17 cellular contexts compared by ENCODE assay signal in the genomic region with DNA sequence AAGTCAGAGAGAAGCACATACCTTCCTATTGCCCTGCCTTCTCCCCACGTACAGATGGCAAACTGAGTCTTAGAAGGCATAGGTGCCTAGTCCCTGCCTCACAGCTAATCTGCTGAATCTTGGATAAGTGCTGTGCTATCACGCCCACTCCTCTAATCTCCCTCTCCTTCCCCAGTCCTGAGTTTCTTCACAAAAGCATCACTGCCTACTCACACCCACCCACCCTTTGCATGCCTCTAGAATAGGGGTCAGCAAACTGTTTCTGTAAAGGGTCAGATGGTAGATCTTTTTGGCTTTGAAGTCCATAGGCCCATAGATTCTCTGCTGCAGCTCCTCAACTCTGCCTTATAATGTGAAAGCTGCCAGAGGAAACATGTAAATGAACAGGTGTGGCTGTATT. TPM values are rescaled to one million over a fixed set of nuclear protein-coding genes. Genes with fewer than 3 reads are reported as not detected.
A peak's percentile ranks its signal among the peaks of the same experiment; 100 is the strongest.
DNase-seq lines count a peak whose midpoint lies in the region; ATAC-seq, FAIRE-seq and TF ChIP-seq lines count a peak whose summit lies in the region.
"Had no signal": no experiment of that assay in that cellular context is flagged by ENCODE, and none has a peak within 500 bp of the region (broad histone marks: within the 10 kb centered on the region; RNA-seq: fewer than 3 reads in every experiment).

No MANE protein-coding gene starts in this region.

- no peaks in the 10 kb centered on the region for H3K27me3 Mint-ChIP-seq in activated naive CD8-positive, alpha-beta T cell
- H3K27me3 Mint-ChIP-seq in activated naive CD8-positive, alpha-beta T cell treated with anti-CD3 and anti-CD28 coated beads, Interleukin-2, amount 50 U/mL, for 24 hours, result no peaks in the 10 kb centered on the region

- no peak overlapping the region for H3K4me3 Mint-ChIP-seq in activated naive CD8-positive, alpha-beta T cell
- H3K4me3 Mint-ChIP-seq in activated naive CD8-positive, alpha-beta T cell treated with anti-CD3 and anti-CD28 coated beads, Interleukin-2, amount 50 U/mL, for 24 hours, result no peak overlapping the region
- H3K4me3 Mint-ChIP-seq in stimulated activated effector memory CD8-positive, alpha-beta T cell treated with anti-CD3 and anti-CD28 coated beads, Interleukin-12 subunit alpha, Interleukin-12 subunit beta, amount 100 ng/mL, for 72 hours, result no peak overlapping the region

- H3K4me1 ChIP-seq in Karpas-422 (ENCODE audit: low read length) (peaks cover 17% of the 10 kb centered on the region), GM12878 (ENCODE audit: control insufficient read depth, insufficient read depth, low read length) (peaks cover 15% of the 10 kb centered on the region)

- H3K9ac ChIP-seq in Karpas-422 (ENCODE audit: low read length) (peak overlapping the region; percentile 42), GM12878 (ENCODE audit: control insufficient read depth, insufficient read depth, low read length) (no peak overlapping the region)

- no peak for TF ChIP-seq RAD21 in GM12878 (IDR thresholded peaks at IDR 0.05; ENCODE audit: insufficient read depth, low read depth, low read length)

- intact Hi-C loops in GM12878 (cut with micrococcal nuclease; ENCODE audit: unreplicated experiment), result loop anchor here (2.0 kb wide), 1 partner anchor 23 kb away; the partner anchor contains the start of gene JADE2

- H3K9me2 ChIP-seq in Karpas-422 (replicated peaks; ENCODE audit: insufficient read depth, low read length), result no peaks in the 10 kb centered on the region

- TF ChIP-seq POLR2A in GM12878 (IDR thresholded peaks at IDR 0.05; ENCODE audit: low read depth, low read length), result no peak

- H3K27ac Mint-ChIP-seq in activated naive CD8-positive, alpha-beta T cell, result peak overlapping the region; percentile 52
- no peak overlapping the region for H3K27ac Mint-ChIP-seq in activated naive CD8-positive, alpha-beta T cell treated with anti-CD3 and anti-CD28 coated beads, Interleukin-2, amount 50 U/mL, for 24 hours
- H3K27ac Mint-ChIP-seq in stimulated activated effector memory CD8-positive, alpha-beta T cell treated with anti-CD3 and anti-CD28 coated beads, Interleukin-12 subunit alpha, Interleukin-12 subunit beta, amount 100 ng/mL, for 72 hours, result peak overlapping the region; percentile 96

- WGBS in GM12878 (ENCODE audit: insufficient coverage, insufficient replicate concordance, low lambda C conversion rate, missing lambda C conversion rate), result 46% methylated on average over 2 of the region's 2 CpGs

- peak overlapping the region; percentile 36; the same call in 1 of the 2 replicates for H3K4me3 ChIP-seq in Karpas-422 (ENCODE audit: low read length)
- H3K4me3 ChIP-seq in GM12878, result no peak overlapping the region
- H3K4me3 ChIP-seq: lower lobe of right lung had no signal

- no peak for DNase-seq in activated naive CD8-positive, alpha-beta T cell treated with anti-CD3 and anti-CD28 coated beads, Interleukin-2, amount 50 U/mL, for 24 hours
- DNase-seq in Karpas-422 (peak; percentile 60), GM12878 (ENCODE audit: low read depth, low spot score) (no peak), AG20443 (ENCODE audit: low spot score) (no peak)
- DNase-seq in stimulated activated effector memory CD8-positive, alpha-beta T cell treated with anti-CD3 and anti-CD28 coated beads, Interleukin-12 subunit alpha, Interleukin-12 subunit beta, amount 100 ng/mL, for 72 hours (ENCODE audit: low spot score in 2 of 2), result no peak
- DNase-seq: activated CD8-positive, alpha-beta memory T cell treated with anti-CD3 and anti-CD28 coated beads, Interleukin-2, amount 50 U/mL, for 48 hours; amygdala; C1 segment of cervical spinal cord; DMS79; KG1; lower lobe of right lung; NCI-H1417; NCI-H345 had no signal

- POLR2A ChIA-PET in GM12878 (lab: Charles Lee), result interaction anchor here (1.8 to 2.3 kb wide), 2 partner anchors 21 to 36 kb away, joined by 7 to 8 read pairs; no protein-coding TSS in a partner anchor

- H3K79me2 ChIP-seq in Karpas-422 (ENCODE audit: low read length) (no peaks in the 10 kb centered on the region), GM12878 (ENCODE audit: control insufficient read depth, insufficient read depth, low read length) (no peaks in the 10 kb centered on the region)

- no TSS peak for BruUV-seq in GM12878 (replicated peaks; lab: Mats Ljungman, UMichigan)

- H3K4me2 ChIP-seq in Karpas-422 (ENCODE audit: low read depth, low read length, poor library complexity, severe bottlenecking) (peak overlapping the region; percentile 65), GM12878 (ENCODE audit: control insufficient read depth, insufficient read depth) (no peak overlapping the region)

- no peaks in the 10 kb centered on the region for H3K9me3 Mint-ChIP-seq in activated naive CD8-positive, alpha-beta T cell (ENCODE audit: low read depth)
- H3K9me3 Mint-ChIP-seq in activated naive CD8-positive, alpha-beta T cell treated with anti-CD3 and anti-CD28 coated beads, Interleukin-2, amount 50 U/mL, for 24 hours, result no peaks in the 10 kb centered on the region
- H3K9me3 Mint-ChIP-seq in stimulated activated effector memory CD8-positive, alpha-beta T cell treated with anti-CD3 and anti-CD28 coated beads, Interleukin-12 subunit alpha, Interleukin-12 subunit beta, amount 100 ng/mL, for 72 hours, result no peaks in the 10 kb centered on the region

- no peak for FAIRE-seq in GM12878 (lab: Jason Lieb, UNC)
- FAIRE-seq: frontal cortex had no signal

- H4K20me1 ChIP-seq in Karpas-422 (ENCODE audit: insufficient read depth, low read depth, low read length), result no peaks in the 10 kb centered on the region
- no peaks in the 10 kb centered on the region for H4K20me1 ChIP-seq in GM12878 (ENCODE audit: control insufficient read depth, insufficient read depth)

- H3K27ac ChIP-seq in Karpas-422 (ENCODE audit: low read length), result peak overlapping the region; percentile 54; the same call in 1 of the 2 replicates
- H3K27ac ChIP-seq in GM12878 (ENCODE audit: control insufficient read depth, insufficient read depth), result no peak overlapping the region

- RAD21 ChIA-PET in GM12878 (lab: Charles Lee; ENCODE audit: unreplicated experiment), result interaction anchor here (1.0 to 1.8 kb wide), 5 partner anchors 9 to 91 kb away, joined by 3 to 11 read pairs (median 3); partner anchors contain the start of genes CDKN2AIPNL and JADE2

- H3K9me3 ChIP-seq in Karpas-422 (ENCODE audit: low read length) (no peaks in the 10 kb centered on the region), GM12878 (replicated peaks; ENCODE audit: control insufficient read depth, insufficient read depth, low read length) (no peaks in the 10 kb centered on the region)
- H3K9me3 ChIP-seq: lower lobe of right lung had no signal

- no peak for TF ChIP-seq CTCF in GM12878 (IDR thresholded peaks at IDR 0.05 in 2 of 3, conservative IDR thresholded peaks at IDR 0.05 in 1 of 3; ENCODE audit: control insufficient read depth in 2 of 3, extremely low read depth in 1 of 3, insufficient read depth in 1 of 3, low read depth in 3 of 3, low read length in 3 of 3)

- no peak for ATAC-seq in activated naive CD8-positive, alpha-beta T cell treated with anti-CD3 and anti-CD28 coated beads, Interleukin-2, amount 50 U/mL, for 24 hours
- ATAC-seq in GM12878 (no peak), HG02981 (IDR thresholded peaks at IDR 0.05; ENCODE audit: unreplicated experiment) (no peak), HG03520 (IDR thresholded peaks at IDR 0.05; ENCODE audit: unreplicated experiment) (no peak)
- ATAC-seq in stimulated activated effector memory CD8-positive, alpha-beta T cell treated with anti-CD3 and anti-CD28 coated beads, Interleukin-12 subunit alpha, Interleukin-12 subunit beta, amount 100 ng/mL, for 72 hours, result no peak
- ATAC-seq: lower lobe of right lung had no signal

- H3K4me1 Mint-ChIP-seq in activated naive CD8-positive, alpha-beta T cell (ENCODE audit: low read depth), result peaks cover 25% of the 10 kb centered on the region
- H3K4me1 Mint-ChIP-seq in activated naive CD8-positive, alpha-beta T cell treated with anti-CD3 and anti-CD28 coated beads, Interleukin-2, amount 50 U/mL, for 24 hours, result peaks cover 31% of the 10 kb centered on the region
- H3K4me1 Mint-ChIP-seq in stimulated activated effector memory CD8-positive, alpha-beta T cell treated with anti-CD3 and anti-CD28 coated beads, Interleukin-12 subunit alpha, Interleukin-12 subunit beta, amount 100 ng/mL, for 72 hours, result peaks cover 30% of the 10 kb centered on the region

- no peak for TF ChIP-seq EP300 in GM12878 (IDR thresholded peaks at IDR 0.05; ENCODE audit: borderline replicate concordance in 1 of 2, control insufficient read depth in 1 of 2, low read depth in 2 of 2, low read length in 2 of 2)

- H3K36me3 Mint-ChIP-seq in activated naive CD8-positive, alpha-beta T cell, result no peaks in the 10 kb centered on the region
- no peaks in the 10 kb centered on the region for H3K36me3 Mint-ChIP-seq in activated naive CD8-positive, alpha-beta T cell treated with anti-CD3 and anti-CD28 coated beads, Interleukin-2, amount 50 U/mL, for 24 hours (ENCODE audit: low read depth)
- peaks cover 6% of the 10 kb centered on the region for H3K36me3 Mint-ChIP-seq in stimulated activated effector memory CD8-positive, alpha-beta T cell treated with anti-CD3 and anti-CD28 coated beads, Interleukin-12 subunit alpha, Interleukin-12 subunit beta, amount 100 ng/mL, for 72 hours

- in situ Hi-C loops in GM12878 (cut with MboI), result no loop called here

- SMC1A ChIA-PET in GM12878 (lab: Charles Lee; ENCODE audit: uncharacterized antibody, unreplicated experiment), result interaction anchor here (1.6 to 2.2 kb wide), 5 partner anchors 8 to 92 kb away, joined by 4 to 9 read pairs (median 5); partner anchors contain the start of gene CDKN2AIPNL

- CTCF ChIA-PET in GM12878 (lab: Yijun Ruan, JAX), result interaction anchor here (0.7 to 2.1 kb wide), 9 partner anchors 9 to 463 kb away, joined by 3 to 5 read pairs (median 3); partner anchors contain the start of gene CDKN2AIPNL

- H2AFZ ChIP-seq in Karpas-422 (ENCODE audit: low read length), result peak overlapping the region; percentile 68; the same call in 1 of the 2 replicates
- H2AFZ ChIP-seq in GM12878 (ENCODE audit: control insufficient read depth, low read depth, low read length), result peak overlapping the region; percentile 51; the same call in 1 of the 2 replicates

- H3K36me3 ChIP-seq in Karpas-422 (ENCODE audit: insufficient read depth, low read length), result no peaks in the 10 kb centered on the region
- no peaks in the 10 kb centered on the region for H3K36me3 ChIP-seq in GM12878 (ENCODE audit: control insufficient read depth in 2 of 2, insufficient read depth in 2 of 2, low read length in 1 of 2)
- H3K36me3 ChIP-seq: lower lobe of right lung had no signal

- H3K27me3 ChIP-seq in Karpas-422 (ENCODE audit: low read length) (no peaks in the 10 kb centered on the region), GM12878 (replicated peaks in 1 of 2; ENCODE audit: control insufficient read depth in 2 of 2, insufficient read depth in 2 of 2, low read length in 1 of 2) (no peaks in the 10 kb centered on the region)

RNA-seq across cellular contexts. Expression of gene JADE2, which starts 23.2 kb away (rescaled TPM):
- total RNA-seq in Karpas-422 (2014; rRNA removed; shearing (Covaris generic); ENCODE audit: low replicate concordance), result 82.1 and 139 TPM in 2 replicates
- 71.9 and 78.0 TPM in 2 replicates for total RNA-seq in GM12878 (2013; cell fraction: nucleolus; rRNA removed)
- total RNA-seq in GM12878 (2014; rRNA removed) (35.9 and 40.0 TPM in 2 replicates), GM12878 (2014; rRNA removed; fragmentation: Illumina TruSeq; extraction: Trizol) (19.9 and 23.6 TPM in 2 replicates), GM12878 (2021) (66.1 and 67.0 TPM in 2 replicates)
- polyA plus RNA-seq in GM12878 (2011; ENCODE audit: low read depth), result 9.3 TPM
- polyA plus RNA-seq in GM12878 (2011; rRNA removed) (18.7 and 31.5 TPM in 2 replicates), GM12878 (2014; fragmentation: Illumina TruSeq; extraction: Trizol) (11.3 and 21.2 TPM in 2 replicates), GM12878 (2014; fragmentation: Nextera tagmentation; extraction: Ambion mirVana) (1 to 10 TPM; 1.5 to 2.3 TPM), GM12878 (2014; rRNA removed) (35.3 and 46.9 TPM in 2 replicates), GM12878 (2016; fragmentation: Nextera tagmentation; extraction: Ambion mirVana) (10 to 100 TPM; 13.1 to 15.6 TPM)
- 32.4 and 44.8 TPM in 2 replicates for polyA plus RNA-seq in GM12878 (2011; cell fraction: cytosol; rRNA removed)
- polyA plus RNA-seq in GM12878 (2011; cell fraction: nucleus; rRNA removed), result 47.8 and 58.6 TPM in 2 replicates
- 22.9 and 26.2 TPM in 2 replicates for polyA plus RNA-seq in GM12878 (2012)
- polyA minus RNA-seq in GM12878 (2011; rRNA and poly(A)+ RNA removed), result 47.3 and 68.9 TPM in 2 replicates
- polyA minus RNA-seq in GM12878 (2011; cell fraction: cytosol; rRNA and poly(A)+ RNA removed), result 22.5 and 26.8 TPM in 2 replicates
- 21.9 and 35.7 TPM in 2 replicates for polyA minus RNA-seq in GM12878 (2011; cell fraction: nucleus; rRNA and poly(A)+ RNA removed)
